Comparison of ENCODE assay signal across 20 cellular contexts in genomic region chr13:104256701-104257100, GRCh38.
"Had no signal": no experiment of that assay in that cellular context is flagged by ENCODE, and none has a peak within 500 bp of the region (broad histone marks: within the 10 kb centered on the region; RNA-seq: fewer than 3 reads in every experiment).

No MANE protein-coding gene starts in this region.

- H3K4me1 ChIP-seq: lower lobe of right lung, thyroid gland had no signal

- H3K36me3 ChIP-seq: lower lobe of right lung, thyroid gland had no signal

- H3K4me3 ChIP-seq: hepatocyte, lower lobe of right lung, thyroid gland had no signal

- H3K9me3 ChIP-seq: lower lobe of right lung, thyroid gland had no signal

- H3K27me3 Mint-ChIP-seq: effector memory CD8-positive, alpha-beta T cell; natural killer cell treated with Interleukin-12 subunit alpha and Interleukin-12 subunit beta and Interleukin-15 and Interleukin-18, amount 100 ng/mL, for 72 hours; progenitor cell of endocrine pancreas had no signal

- H3K27me3 ChIP-seq: hepatocyte, thyroid gland had no signal

- H3K27ac ChIP-seq: hepatocyte, lower lobe of right lung, thyroid gland had no signal

- H3K4me2 ChIP-seq: hepatocyte had no signal

- H3K4me3 Mint-ChIP-seq: effector memory CD8-positive, alpha-beta T cell; mesothelial cell of epicardium; natural killer cell treated with Interleukin-12 subunit alpha and Interleukin-12 subunit beta and Interleukin-15 and Interleukin-18, amount 100 ng/mL, for 72 hours; T-helper 1 cell treated with Interleukin-12 subunit alpha and Interleukin-12 subunit beta and Interleukin-4 antibody, amounts not matched to agents 30 μg/mL and 1 μg/mL, for 36 hours had no signal

- H3K79me2 ChIP-seq: hepatocyte had no signal

- DNase-seq: activated CD4-positive, alpha-beta T cell treated with anti-CD3 and anti-CD28 coated beads, Interleukin-2, amount 50 U/mL, for 1 hour; activated CD4-positive, CD25-positive, alpha-beta regulatory T cell treated with anti-CD3 and anti-CD28 coated beads, Interleukin-2, amount 50 U/mL, for 72 hours; activated CD8-positive, alpha-beta memory T cell treated with anti-CD3 and anti-CD28 coated beads for 24 hours; activated CD8-positive, alpha-beta memory T cell treated with anti-CD3 and anti-CD28 coated beads, Interleukin-2, amount 50 U/mL, for 48 hours; activated effector memory CD4-positive, alpha-beta T cell treated with Interleukin-2 at 50 U/mL for 16 hours; activated naive CD4-positive, alpha-beta T cell treated with anti-CD3 and anti-CD28 coated beads, Interleukin-2, amount 50 U/mL, for 16 hours; activated T-cell treated with anti-CD3 and anti-CD28 coated beads, Interleukin-2, amount 50 U/mL, for 48 hours; effector memory CD8-positive, alpha-beta T cell; left colon; lower lobe of right lung; occipital lobe; right cardiac atrium; stimulated activated CD4-positive, alpha-beta T cell treated with anti-CD3 and anti-CD28 coated beads, Interleukin-2, amount 100 ng/mL, for 24 hours; stimulated activated naive CD4-positive, alpha-beta T cell treated with Interleukin-2 at 50 U/mL for 16 hours; thyroid gland had no signal

- H3K27ac Mint-ChIP-seq: effector memory CD8-positive, alpha-beta T cell; natural killer cell treated with Interleukin-12 subunit alpha and Interleukin-12 subunit beta and Interleukin-15 and Interleukin-18, amount 100 ng/mL, for 72 hours; progenitor cell of endocrine pancreas; T-helper 1 cell treated with Interleukin-12 subunit alpha and Interleukin-12 subunit beta and Interleukin-4 antibody, amounts not matched to agents 30 μg/mL and 1 μg/mL, for 36 hours had no signal
